In genomic region chr12:31897791-31898503, GRCh38 we compare ENCODE assay signal across 8 cellular contexts.
DNase-seq lines count a peak whose midpoint lies in the region; ATAC-seq and TF ChIP-seq lines count a peak whose summit lies in the region.

No MANE protein-coding gene starts in this region.

- no peaks in the 10 kb centered on the region for H3K36me3 Mint-ChIP-seq in Caco-2 (ENCODE audit: insufficient read depth, unreplicated experiment)

- no peak overlapping the region for H3K4me3 ChIP-seq in urinary bladder (ENCODE audit: low read depth, low read length)
- H3K4me3 ChIP-seq in Caco-2 (ENCODE audit: low read depth, low read length) = no peak overlapping the region

- H3K27me3 ChIP-seq in Caco-2 (replicated peaks; ENCODE audit: control insufficient read depth, insufficient read depth, low read length) = no peaks in the 10 kb centered on the region

- H3K4me1 ChIP-seq in urinary bladder (ENCODE audit: insufficient read depth) = no peaks in the 10 kb centered on the region
- H3K4me1 ChIP-seq in Caco-2 = peaks cover 7% of the 10 kb centered on the region; the same call in 1 of the 2 replicates

- CTCF ChIA-PET in Caco-2 (lab: Charles Lee) = no interaction called here

- no peak for TF ChIP-seq CTCF in Caco-2 (IDR thresholded peaks at IDR 0.05; ENCODE audit: insufficient read depth in 1 of 2, low read depth in 1 of 2, low read length in 1 of 2, severe bottlenecking in 1 of 2, unreplicated experiment in 1 of 2)

- BruUV-seq in Caco-2 (replicated peaks; lab: Mats Ljungman, UMichigan) = no TSS peak

- ATAC-seq in GM19467 (IDR thresholded peaks at IDR 0.05; ENCODE audit: unreplicated experiment) = no peak

- peaks cover 36% of the 10 kb centered on the region for H3K9me3 Mint-ChIP-seq in Caco-2 (ENCODE audit: unreplicated experiment)

- no peak overlapping the region for H3K4me3 Mint-ChIP-seq in Caco-2 (ENCODE audit: unreplicated experiment)

- H3K4me1 Mint-ChIP-seq in Caco-2 (ENCODE audit: low read depth, unreplicated experiment) = peaks cover 36% of the 10 kb centered on the region

- no peaks in the 10 kb centered on the region for H3K27me3 Mint-ChIP-seq in Caco-2 (ENCODE audit: insufficient read depth, unreplicated experiment)

- H3K36me3 ChIP-seq in urinary bladder (ENCODE audit: insufficient read depth) (no peaks in the 10 kb centered on the region), Caco-2 (ENCODE audit: control insufficient read depth, insufficient read depth, low read length) (no peaks in the 10 kb centered on the region)

- peaks cover 28% of the 10 kb centered on the region for H3K9me3 ChIP-seq in Caco-2

- POLR2A ChIA-PET in Caco-2 (lab: Charles Lee) = no interaction called here

- WGBS in urinary bladder = 65% methylated on average over 10 of the region's 10 CpGs

- DNase-seq in EL (peak; percentile 9), MV-4-11 (lab: John Stamatoyannopoulos, UW) (peak; percentile 62), iPS DF 19.7 (ENCODE audit: low read depth, low spot score) (peak; percentile 78), mesenteric fat pad (ENCODE audit: low spot score) (no peak), Caco-2 (no peak)
- peak; percentile 10 for DNase-seq in activated CD4-positive, alpha-beta T cell treated with anti-CD3 and anti-CD28 coated beads, Interleukin-2, amount 50 U/mL, for 1 hour

- intact Hi-C loops in Caco-2 (cut with micrococcal nuclease; ENCODE audit: unreplicated experiment) = no loop called here

- peak overlapping the region; percentile 10 for H3K27ac ChIP-seq in urinary bladder (ENCODE audit: low read depth)

- no peak overlapping the region for H3K27ac Mint-ChIP-seq in Caco-2 (ENCODE audit: unreplicated experiment)

Comparison
In these comparisons a context has a peak if more than half of its experiments do, and no peak if none do; other contexts are left out.
1. DNase-seq: peak in EL (single experiment), MV-4-11 (single experiment), activated CD4-positive, alpha-beta T cell treated with anti-CD3 and anti-CD28 coated beads, Interleukin-2, amount 50 U/mL, for 1 hour (single experiment) and iPS DF 19.7 (single experiment); none in mesenteric fat pad (single experiment) and Caco-2 (0 of 2).